ENCODE assay signal across 18 cellular contexts in the genomic region with DNA sequence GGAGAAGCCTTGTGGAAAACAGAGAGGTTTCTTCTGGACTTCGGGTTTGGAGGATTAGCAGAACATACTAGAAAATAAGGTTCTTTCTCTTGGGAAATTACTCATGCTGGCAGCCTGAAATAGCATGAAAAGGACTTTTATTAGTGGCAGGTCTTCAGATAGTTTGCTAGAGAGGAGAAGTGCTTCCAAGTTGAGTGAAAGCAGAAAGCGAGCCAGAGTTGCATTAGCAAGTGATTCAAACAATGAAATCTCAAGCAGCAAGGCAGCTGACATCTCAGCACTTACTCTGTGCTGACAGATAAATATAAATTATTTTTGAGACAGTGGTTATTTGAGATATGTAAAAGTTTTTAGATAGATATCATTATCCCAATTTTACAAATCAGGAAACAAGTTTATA.
DNase-seq lines count a peak whose midpoint lies in the region; ATAC-seq and TF ChIP-seq lines count a peak whose summit lies in the region.
"Had no signal": no experiment of that assay in that cellular context is flagged by ENCODE, and none has a peak within 500 bp of the region (broad histone marks: within the 10 kb centered on the region; RNA-seq: fewer than 3 reads in every experiment).

No MANE protein-coding gene starts in this region.

- 84% methylated on average over 2 of the region's 2 CpGs for WGBS in SK-N-SH (ENCODE audit: low lambda C conversion rate)
- 19 to 40% (median 25%) methylated on average over 2 of the region's 2 CpGs for WGBS in heart left ventricle, 4 donors

- no peak for TF ChIP-seq POLR2A in heart left ventricle (IDR thresholded peaks at IDR 0.05)

- H4K20me1 ChIP-seq in SK-N-SH (ENCODE audit: insufficient read depth) = no peaks in the 10 kb centered on the region

- H2AFZ ChIP-seq in SK-N-SH (ENCODE audit: low read depth) = no peak overlapping the region

- no peak for TF ChIP-seq RAD21 in SK-N-SH (IDR thresholded peaks at IDR 0.05; ENCODE audit: low read length)

- H3K36me3 Mint-ChIP-seq in osteocyte (ENCODE audit: unreplicated experiment) = no peaks in the 10 kb centered on the region
- H3K36me3 Mint-ChIP-seq: CD14-positive monocyte had no signal

- no peaks in the 10 kb centered on the region for H3K27me3 Mint-ChIP-seq in osteocyte (ENCODE audit: unreplicated experiment)

- no peaks in the 10 kb centered on the region for H3F3A ChIP-seq in SK-N-SH (replicated peaks; ENCODE audit: insufficient read depth)

- H3K9me2 ChIP-seq in SK-N-SH = no peaks in the 10 kb centered on the region

- CTCF ChIA-PET in SK-N-SH (lab: Yijun Ruan, JAX) = interaction anchor here (0.9 to 1.5 kb wide), 2 partner anchors 19 to 401 kb away, joined by 3 read pairs; no protein-coding TSS in a partner anchor

- H3K9me3 Mint-ChIP-seq in osteocyte (ENCODE audit: unreplicated experiment) = no peaks in the 10 kb centered on the region
- H3K9me3 Mint-ChIP-seq: CD14-positive monocyte had no signal

- H3K4me3 ChIP-seq in SK-N-SH (ENCODE audit: low read depth in 2 of 2, low read length in 1 of 2) (no peak overlapping the region; a peak in 1 of 4 replicates), heart left ventricle (peak overlapping the region in 5 of 12 donors; percentile 2 to 23 (median 12)), SJCRH30 (no peak overlapping the region)
- H3K4me3 ChIP-seq: lung, pancreas had no signal

- no peak for TF ChIP-seq EP300 in SK-N-SH (IDR thresholded peaks at IDR 0.05; ENCODE audit: borderline replicate concordance in 1 of 2, low read depth in 1 of 2, low read length in 1 of 2)

- H3K4me1 Mint-ChIP-seq in osteocyte (ENCODE audit: unreplicated experiment) = peaks cover 6% of the 10 kb centered on the region

- H3K27ac ChIP-seq in SK-N-SH (ENCODE audit: low read depth in 2 of 2, low read length in 1 of 2) = peak overlapping the region; percentile 5 to 25; a peak in 2 of 4 replicates
- H3K27ac ChIP-seq in heart left ventricle = peak overlapping the region in 11 of 12 donors; percentile 1 to 58 (median 35)
- no peak overlapping the region for H3K27ac ChIP-seq in SJCRH30
- H3K27ac ChIP-seq: pancreas, RWPE1 had no signal

- no peak for TF ChIP-seq CTCF in SK-N-SH (IDR thresholded peaks at IDR 0.05)
- TF ChIP-seq CTCF in heart left ventricle (IDR thresholded peaks at IDR 0.05) = no peak
- no peak for TF ChIP-seq CTCF in osteocyte (IDR thresholded peaks at IDR 0.05)
- TF ChIP-seq CTCF in omental fat pad (IDR thresholded peaks at IDR 0.05) = no peak

- no peaks in the 10 kb centered on the region for H3K9me3 ChIP-seq in SK-N-SH
- no peaks in the 10 kb centered on the region for H3K9me3 ChIP-seq in heart left ventricle
- no peaks in the 10 kb centered on the region for H3K9me3 ChIP-seq in SJCRH30 (replicated peaks)
- H3K9me3 ChIP-seq: pancreas had no signal

- no peaks in the 10 kb centered on the region; the same call in 1 of the 2 replicates for H3K79me2 ChIP-seq in SK-N-SH (ENCODE audit: insufficient read depth)

- H3K27me3 ChIP-seq in SK-N-SH (ENCODE audit: insufficient read depth) = no peaks in the 10 kb centered on the region
- no peaks in the 10 kb centered on the region for H3K27me3 ChIP-seq in heart left ventricle
- H3K27me3 ChIP-seq in SJCRH30 = peaks cover 5% of the 10 kb centered on the region; the same call in 1 of the 2 replicates
- H3K27me3 ChIP-seq: pancreas had no signal

- ATAC-seq in heart left ventricle = peak; percentile 47 to 71 (median 66)
- ATAC-seq in omental fat pad (ENCODE audit: low FRiP score) = no peak
- ATAC-seq: esophagus mucosa had no signal

- H3K36me3 ChIP-seq in SK-N-SH (replicated peaks in 1 of 2; ENCODE audit: control insufficient read depth in 1 of 2, insufficient read depth in 2 of 2, low read length in 1 of 2) (no peaks in the 10 kb centered on the region), heart left ventricle (no peaks in the 10 kb centered on the region), SJCRH30 (no peaks in the 10 kb centered on the region)
- H3K36me3 ChIP-seq: pancreas had no signal

- DNase-seq in COLO829 (ENCODE audit: low spot score) (peak; percentile 64), SK-N-SH (no peak), heart left ventricle (no peak), osteocyte (ENCODE audit: extremely low spot score, unreplicated experiment) (no peak), omental fat pad (ENCODE audit: low spot score) (no peak), SHP77 treated with DMSO at 0.1 percent for 48 hours (lab: John Stamatoyannopoulos, UW) (no peak), NOMO-1 treated with dmso at 0.1 percent for 144 hours (lab: John Stamatoyannopoulos, UW; ENCODE audit: unreplicated experiment) (no peak), SJCRH30 (no peak)
- DNase-seq: activated CD4-positive, alpha-beta T cell treated with anti-CD3 and anti-CD28 coated beads, Interleukin-2, amount 50 U/mL, for 4 hours; cortex of kidney; Karpas-422; NCI-H2029; pancreas; T1000 had no signal

- POLR2A ChIA-PET in SK-N-SH (lab: Yijun Ruan, JAX) = no interaction called here

- H3K4me1 ChIP-seq in SK-N-SH (ENCODE audit: control insufficient read depth in 1 of 2, insufficient read depth in 2 of 2, low read depth in 1 of 2, low read length in 1 of 2) (peaks cover 12 to 21% of the 10 kb centered on the region in 2 experiments; a peak in 3 of 4 replicates), heart left ventricle (peaks cover 0 to 43% (median 19%) of the 10 kb centered on the region in 12 donors), SJCRH30 (no peaks in the 10 kb centered on the region)

- intact Hi-C loops in heart left ventricle (cut with DNase I) = loop anchor here in 3 of 10 donors (10.0 kb wide), 3 partner anchors 46 to 86 kb away; no protein-coding TSS in a partner anchor

- peak overlapping the region; percentile 29 for H3K27ac Mint-ChIP-seq in osteocyte (ENCODE audit: unreplicated experiment)
- H3K27ac Mint-ChIP-seq: CD14-positive monocyte had no signal

- H3K4me3 Mint-ChIP-seq in osteocyte (ENCODE audit: unreplicated experiment) = no peak overlapping the region

- peak overlapping the region; percentile 23; the same call in 1 of the 2 replicates for H3K4me2 ChIP-seq in SK-N-SH

- H3K9ac ChIP-seq in SK-N-SH = no peak overlapping the region

TF ChIP-seq in SK-N-SH, 30 proteins besides CTCF, POLR2A, EP300 and RAD21:
- no peak for TF ChIP-seq ZBTB33 (IDR thresholded peaks at IDR 0.05; ENCODE audit: borderline replicate concordance, low read depth)
- TF ChIP-seq PBX3 (IDR thresholded peaks at IDR 0.05) = 0 out of 2 replicates have a peak, but pooled peaks have one; percentile 3
